Comparison of ENCODE assay signal across 8 cellular contexts in genomic region chr10:100009793-100010676, GRCh38. TPM values are rescaled to one million over a fixed set of nuclear protein-coding genes. Genes with fewer than 3 reads are reported as not detected.
DNase-seq lines count a peak whose midpoint lies in the region; ATAC-seq, FAIRE-seq and TF ChIP-seq lines count a peak whose summit lies in the region.

TSS of gene DNMBP (minus strand) at chr10:100009947. CDS start at chr10:99972124, 37,823 bp downstream.

- peaks cover 43% of the 10 kb centered on the region for H3K4me1 Mint-ChIP-seq in activated naive CD8-positive, alpha-beta T cell treated with anti-CD3 and anti-CD28 coated beads for 36 hours

- peak within 1 kb of the TSS; percentile 49 to 71 (median 60) for H3K4me3 ChIP-seq in pancreas
- peak within 1 kb of the TSS in 2 of 3 donors; percentile 56 to 78 for H3K4me3 ChIP-seq in thyroid gland (replicated peaks in 1 of 3)

- H3K27me3 Mint-ChIP-seq in activated naive CD8-positive, alpha-beta T cell treated with anti-CD3 and anti-CD28 coated beads for 36 hours = peaks cover 4% of the 10 kb centered on the region

- no peaks in the 10 kb centered on the region for H3K36me3 Mint-ChIP-seq in activated naive CD8-positive, alpha-beta T cell treated with anti-CD3 and anti-CD28 coated beads for 36 hours

- in situ Hi-C loops in KBM-7 (cut with MboI; ENCODE audit: low pct_unique_long_range_greater_than_20kb, low sequenced_read_pairs) = no loop called here

- peak in 1 of 2 donors; percentile 71 for TF ChIP-seq POLR2A in thyroid gland (IDR thresholded peaks at IDR 0.05)

- H3K9me3 Mint-ChIP-seq in activated naive CD8-positive, alpha-beta T cell treated with anti-CD3 and anti-CD28 coated beads for 36 hours = no peaks in the 10 kb centered on the region

- H3K36me3 ChIP-seq in pancreas = no peaks in the 10 kb centered on the region
- no peaks in the 10 kb centered on the region for H3K36me3 ChIP-seq in thyroid gland

- H3K4me1 ChIP-seq in pancreas (peaks cover 6 to 16% (median 7%) of the 10 kb centered on the region in 3 donors), thyroid gland (peaks cover 16 to 19% of the 10 kb centered on the region in 2 donors)

- no peaks in the 10 kb centered on the region for H3K9me3 ChIP-seq in pancreas
- H3K9me3 ChIP-seq in thyroid gland = no peaks in the 10 kb centered on the region

- H3K4me3 Mint-ChIP-seq in activated naive CD8-positive, alpha-beta T cell treated with anti-CD3 and anti-CD28 coated beads for 36 hours = peak within 1 kb of the TSS; percentile 82

- DNase-seq in ELR (ENCODE audit: low read depth) = peak; percentile 90
- DNase-seq in KBM-7 = peak; percentile 78
- peak; percentile 29 for DNase-seq in SKM-1 (lab: John Stamatoyannopoulos, UW; ENCODE audit: unreplicated experiment)
- DNase-seq in activated naive CD8-positive, alpha-beta T cell treated with anti-CD3 and anti-CD28 coated beads for 36 hours = peak; percentile 93
- peak; percentile 94 for DNase-seq in Right ventricle myocardium inferior (ENCODE audit: missing footprints)
- peak; percentile 78 to 92 (median 85) for DNase-seq in pancreas
- peak; percentile 84 to 87 for DNase-seq in thyroid gland

- TF ChIP-seq CTCF in pancreas (IDR thresholded peaks at IDR 0.05) (peak; percentile 16 to 37 (median 32)), thyroid gland (IDR thresholded peaks at IDR 0.05) (peak in 5 of 6 experiments; percentile 18 to 87 (median 56))

- WGBS in pancreas, 2 donors = 2 to 3% methylated on average over 60 to 86 of the region's 86 CpGs
- 6% methylated on average over 21 of the region's 86 CpGs for WGBS in thyroid gland, 2 donors

- intact Hi-C loops in Right ventricle myocardium inferior (cut with DNase I) (loop anchor here (1.0 to 5.0 kb wide), 5 partner anchors 33 to 164 kb away; no protein-coding TSS in a partner anchor), pancreas (cut with DNase I) (loop anchor here in 1 of 3 donors (10.0 kb wide), 1 partner anchor 95 kb away; no protein-coding TSS in a partner anchor), thyroid gland (cut with DNase I) (loop anchor here (2.0 kb wide), 1 partner anchor 37 kb away; no protein-coding TSS in a partner anchor)

- FAIRE-seq in pancreas (lab: Jason Lieb, UNC) = no peak

- H3K27ac Mint-ChIP-seq in activated naive CD8-positive, alpha-beta T cell treated with anti-CD3 and anti-CD28 coated beads for 36 hours = no peak within 1 kb of the TSS

- H3K27me3 ChIP-seq in pancreas (no peaks in the 10 kb centered on the region), thyroid gland (no peaks in the 10 kb centered on the region)

- peak within 1 kb of the TSS in 3 of 4 donors; percentile 39 to 59 (median 58) for H3K27ac ChIP-seq in pancreas
- H3K27ac ChIP-seq in thyroid gland = peak within 1 kb of the TSS; percentile 57 to 86 (median 83)

- ATAC-seq in GM21619 (IDR thresholded peaks at IDR 0.05; ENCODE audit: unreplicated experiment) = peak; percentile 60
- ATAC-seq in Right ventricle myocardium inferior = peak; percentile 94
- ATAC-seq in pancreas = peak; percentile 90 to 97 (median 94)

RNA-seq across cellular contexts. Expression of gene DNMBP, which starts in this region (rescaled TPM):
- 1 to 10 TPM; 2.2 to 2.3 TPM for total RNA-seq in activated naive CD8-positive, alpha-beta T cell treated with anti-CD3 and anti-CD28 coated beads for 36 hours
- total RNA-seq in Right ventricle myocardium inferior = 6.6 TPM
- total RNA-seq in pancreas = 10 to 100 TPM in 5 of 6 donors, 1 to 10 TPM in 1; 9.1 to 17.9 (median 12.5) TPM
- 1 to 10 TPM; 8.9 to 10.0 TPM for polyA plus RNA-seq in pancreas
- 10 to 100 TPM; 11.7 to 17.4 (median 13.4) TPM for total RNA-seq in thyroid gland

Comparison
In these comparisons a context has a peak if more than half of its experiments do, and no peak if none do; other contexts are left out.
1. Peak in every context shown above with its lines: DNase-seq, ATAC-seq, H3K4me3 ChIP-seq and H3K27ac ChIP-seq.
2. DNase-seq: peak in every context shown above with its lines; median percentile 94 in Right ventricle myocardium inferior; 93 in activated naive CD8-positive, alpha-beta T cell treated with anti-CD3 and anti-CD28 coated beads for 36 hours; 90 in ELR; 86 in thyroid gland; 85 in pancreas; 78 in KBM-7; 29 in SKM-1.